In genomic region chr3:53790470-53790869, GRCh38 we compare ENCODE assay signal across 1 cellular context.
A peak's percentile ranks its signal among the peaks of the same experiment; 100 is the strongest.
TF ChIP-seq lines count a peak whose summit lies in the region.

No MANE protein-coding gene starts in this region.

TF ChIP-seq in HEK293, 187 proteins besides CTCF, POLR2A, EP300 and RAD21 (continued from another document):
- peak; percentile 54 for TF ChIP-seq SCRT2 (tag by site-specific recombination; IDR thresholded peaks at IDR 0.05)
- no peak for TF ChIP-seq ZNF341 (tag by site-specific recombination; IDR thresholded peaks at IDR 0.05; ENCODE audit: low read depth)
TF ChIP-seq in HEK293: peak in this region for 1.
